In genomic region chr9:137188490-137189296, GRCh38 we compare ENCODE assay signal across 1 cellular context.
A peak's percentile ranks its signal among the peaks of the same experiment; 100 is the strongest.
TF ChIP-seq lines count a peak whose summit lies in the region.

Gene ANAPC2, minus strand, starts transcription at chr9:137188560. Its CDS starts 28 bp downstream, at chr9:137188532.
Gene SSNA1, plus strand, starts transcription at chr9:137188676. Its CDS starts 51 bp downstream, at chr9:137188727.

TF ChIP-seq in HepG2, 621 proteins besides CTCF, POLR2A, EP300 and RAD21 (continued from another document and continues in another):
- TF ChIP-seq ZNF513 (CRISPR knock-in tag; conservative IDR thresholded peaks at IDR 0.05) (peak; percentile 87; the same call in 1 of the 2 replicates), SOX5 (CRISPR knock-in tag; IDR thresholded peaks at IDR 0.05; ENCODE audit: borderline replicate concordance) (peak; percentile 56), ZNF318 (CRISPR knock-in tag; IDR thresholded peaks at IDR 0.05) (no peak), ZNF740 (CRISPR knock-in tag; IDR thresholded peaks at IDR 0.05) (peak; percentile 99), SNAPC2 (CRISPR knock-in tag; IDR thresholded peaks at IDR 0.05) (no peak), DBP (CRISPR knock-in tag; IDR thresholded peaks at IDR 0.05; ENCODE audit: not compliant biosample characterization) (no peak), ZNF720 (CRISPR knock-in tag; IDR thresholded peaks at IDR 0.05) (0 out of 2 replicates have a peak, but pooled peaks have one; percentile 79), TBX3 (IDR thresholded peaks at IDR 0.05; ENCODE audit: borderline replicate concordance) (no peak), THAP9 (CRISPR knock-in tag; IDR thresholded peaks at IDR 0.05; ENCODE audit: borderline replicate concordance) (peak; percentile 77), MAX (IDR thresholded peaks at IDR 0.05) (peak; percentile 87), HNRNPK (IDR thresholded peaks at IDR 0.05; ENCODE audit: low read depth, low read length, poor library complexity, severe bottlenecking) (peak; percentile 39), KDM5B (CRISPR knock-in tag; IDR thresholded peaks at IDR 0.05; ENCODE audit: borderline replicate concordance) (peak; percentile 76; the same call in 1 of the 2 replicates), ZNF569 (CRISPR knock-in tag; IDR thresholded peaks at IDR 0.05; ENCODE audit: borderline replicate concordance) (no peak), UBTF (CRISPR knock-in tag; IDR thresholded peaks at IDR 0.05) (peak; percentile 90), HMG20A (CRISPR knock-in tag; IDR thresholded peaks at IDR 0.05; ENCODE audit: borderline replicate concordance) (no peak; the same call in 1 of the 2 replicates), GATAD1 (CRISPR knock-in tag; IDR thresholded peaks at IDR 0.05) (peak; percentile 100), IKZF1 (IDR thresholded peaks at IDR 0.05) (no peak), ZFY (CRISPR knock-in tag; IDR thresholded peaks at IDR 0.05) (peak; percentile 95), NCOA5 (CRISPR knock-in tag; IDR thresholded peaks at IDR 0.05) (no peak), ZC3H13 (CRISPR knock-in tag; IDR thresholded peaks at IDR 0.05) (peak; percentile 90), PPARG (CRISPR knock-in tag; conservative IDR thresholded peaks at IDR 0.05) (no peak; the same call in 1 of the 2 replicates), MTA3 (CRISPR knock-in tag; IDR thresholded peaks at IDR 0.05) (no peak), ZBTB38 (CRISPR knock-in tag; IDR thresholded peaks at IDR 0.05) (peak; percentile 68; the same call in 1 of the 2 replicates), SRY (CRISPR knock-in tag; IDR thresholded peaks at IDR 0.05) (no peak; the same call in 1 of the 2 replicates), ZBTB4 (CRISPR knock-in tag; IDR thresholded peaks at IDR 0.05; ENCODE audit: borderline replicate concordance) (0 out of 2 replicates have a peak, but pooled peaks have one; percentile 24), ADNP (CRISPR knock-in tag; IDR thresholded peaks at IDR 0.05) (no peak), ATAD3A (CRISPR knock-in tag; IDR thresholded peaks at IDR 0.05) (no peak), POLR2G (IDR thresholded peaks at IDR 0.05; ENCODE audit: low read depth, low read length) (peak; percentile 75), TFAP4 (IDR thresholded peaks at IDR 0.05; ENCODE audit: borderline replicate concordance, low read depth) (peak; percentile 30; the same call in 1 of the 2 replicates), ZNF597 (CRISPR knock-in tag; IDR thresholded peaks at IDR 0.05) (peak; percentile 84; the same call in 1 of the 2 replicates), ZNF776 (CRISPR knock-in tag; IDR thresholded peaks at IDR 0.05) (no peak; the same call in 1 of the 2 replicates), KMT2A (CRISPR knock-in tag; IDR thresholded peaks at IDR 0.05) (peak; percentile 89), ZNF354B (CRISPR knock-in tag; IDR thresholded peaks at IDR 0.05) (no peak), ZFP1 (CRISPR knock-in tag; IDR thresholded peaks at IDR 0.05) (no peak), ATF7 (IDR thresholded peaks at IDR 0.05) (peak; percentile 41; the same call in 1 of the 2 replicates), ATF7 (CRISPR knock-in tag; IDR thresholded peaks at IDR 0.05) (no peak; the same call in 1 of the 2 replicates), ZNF678 (CRISPR knock-in tag; IDR thresholded peaks at IDR 0.05) (no peak), ELF4 (CRISPR knock-in tag; IDR thresholded peaks at IDR 0.05; ENCODE audit: borderline replicate concordance) (no peak)
